Comparison of ENCODE assay signal across 20 cellular contexts in genomic region chr7:19970514-19970913, GRCh38.
DNase-seq lines count a peak whose midpoint lies in the region; ATAC-seq and TF ChIP-seq lines count a peak whose summit lies in the region.
"Had no signal": no experiment of that assay in that cellular context is flagged by ENCODE, and none has a peak within 500 bp of the region (broad histone marks: within the 10 kb centered on the region; RNA-seq: fewer than 3 reads in every experiment).

No MANE protein-coding gene starts in this region.

- BruUV-seq in MCF 10A (replicated peaks; lab: Mats Ljungman, UMichigan), result no TSS peak

- no peak for TF ChIP-seq CTCF in MCF 10A (IDR thresholded peaks at IDR 0.05; ENCODE audit: unreplicated experiment)
- TF ChIP-seq CTCF in breast epithelium (IDR thresholded peaks at IDR 0.05), result no peak
- TF ChIP-seq CTCF in WTC11 (IDR thresholded peaks at IDR 0.05), result no peak
- TF ChIP-seq CTCF in hepatocyte (IDR thresholded peaks at IDR 0.05; ENCODE audit: poor library complexity), result no peak
- TF ChIP-seq CTCF in type B pancreatic cell (conservative IDR thresholded peaks at IDR 0.05), result no peak

- no peak overlapping the region for H3K4me3 ChIP-seq in breast epithelium
- H3K4me3 ChIP-seq in hepatocyte, result no peak overlapping the region

- H3K9me2 ChIP-seq in hepatocyte (replicated peaks; ENCODE audit: insufficient read depth), result no peaks in the 10 kb centered on the region

- POLR2A ChIA-PET in MCF 10A (lab: Yijun Ruan, JAX) (interaction anchor here (0.7 kb wide), 1 partner anchor 169 kb away, joined by 3 read pairs; no protein-coding TSS in a partner anchor), WTC11 (lab: Charles Lee) (interaction anchor here (0.6 kb wide), 1 partner anchor 798 kb away, joined by 3 read pairs; no protein-coding TSS in a partner anchor)

- CTCF ChIA-PET in MCF 10A (lab: Yijun Ruan, JAX) (interaction anchor here (0.7 to 1.0 kb wide), 2 partner anchors 11 to 1105 kb away, joined by 3 to 4 read pairs; no protein-coding TSS in a partner anchor), WTC11 (lab: Charles Lee) (no interaction called here)

- H3K4me1 Mint-ChIP-seq in MCF 10A (ENCODE audit: insufficient read depth, unreplicated experiment) (peaks cover 12% of the 10 kb centered on the region), WTC11 (peaks cover 10% of the 10 kb centered on the region), type B pancreatic cell (ENCODE audit: unreplicated experiment) (peaks cover 5% of the 10 kb centered on the region)
- H3K4me1 Mint-ChIP-seq: CD4-positive, CD25-positive, alpha-beta regulatory T cell had no signal

- H3K9me3 ChIP-seq in breast epithelium, result no peaks in the 10 kb centered on the region
- H3K9me3 ChIP-seq in hepatocyte (ENCODE audit: low read depth), result no peaks in the 10 kb centered on the region
- H3K9me3 ChIP-seq: BE2C had no signal

- H3K27me3 Mint-ChIP-seq in MCF 10A (ENCODE audit: insufficient read depth, unreplicated experiment), result no peaks in the 10 kb centered on the region
- no peaks in the 10 kb centered on the region for H3K27me3 Mint-ChIP-seq in WTC11 (ENCODE audit: low read depth)
- no peaks in the 10 kb centered on the region for H3K27me3 Mint-ChIP-seq in type B pancreatic cell
- H3K27me3 Mint-ChIP-seq: CD4-positive, CD25-positive, alpha-beta regulatory T cell had no signal

- H2AFZ ChIP-seq in hepatocyte, result no peak overlapping the region

- H3K4me2 ChIP-seq in hepatocyte, result peak overlapping the region; percentile 4

- no peak for TF ChIP-seq POLR2A in breast epithelium (IDR thresholded peaks at IDR 0.05)

- H3K9me3 Mint-ChIP-seq in MCF 10A (ENCODE audit: unreplicated experiment), result no peaks in the 10 kb centered on the region
- H3K9me3 Mint-ChIP-seq in WTC11, result no peaks in the 10 kb centered on the region
- peaks cover 5% of the 10 kb centered on the region for H3K9me3 Mint-ChIP-seq in type B pancreatic cell
- H3K9me3 Mint-ChIP-seq: H9 had no signal

- H3K4me1 ChIP-seq in breast epithelium (no peaks in the 10 kb centered on the region), hepatocyte (ENCODE audit: insufficient read depth) (no peaks in the 10 kb centered on the region)
- H3K4me1 ChIP-seq: BE2C had no signal

- H3K36me3 Mint-ChIP-seq in MCF 10A (ENCODE audit: insufficient read depth, unreplicated experiment), result no peaks in the 10 kb centered on the region
- H3K36me3 Mint-ChIP-seq in WTC11, result peaks cover 4% of the 10 kb centered on the region
- no peaks in the 10 kb centered on the region for H3K36me3 Mint-ChIP-seq in type B pancreatic cell
- H3K36me3 Mint-ChIP-seq: CD4-positive, CD25-positive, alpha-beta regulatory T cell had no signal

- H3K79me2 ChIP-seq in hepatocyte, result no peaks in the 10 kb centered on the region

- H3K27me3 ChIP-seq in breast epithelium (no peaks in the 10 kb centered on the region), hepatocyte (no peaks in the 10 kb centered on the region)
- H3K27me3 ChIP-seq: BE2C had no signal

- intact Hi-C loops in MCF 10A (cut with micrococcal nuclease) (no loop called here), breast epithelium (cut with DNase I; ENCODE audit: low total_unique reads) (no loop called here)

- no peaks in the 10 kb centered on the region for H3K36me3 ChIP-seq in breast epithelium
- H3K36me3 ChIP-seq in hepatocyte (replicated peaks; ENCODE audit: insufficient read depth, low read depth), result no peaks in the 10 kb centered on the region
- H3K36me3 ChIP-seq: BE2C had no signal

- peak overlapping the region; percentile 17 for H3K27ac Mint-ChIP-seq in MCF 10A (ENCODE audit: low read depth, unreplicated experiment)
- H3K27ac Mint-ChIP-seq in WTC11, result peak overlapping the region; percentile 26
- peak overlapping the region; percentile 34 for H3K27ac Mint-ChIP-seq in type B pancreatic cell
- H3K27ac Mint-ChIP-seq: CD4-positive, CD25-positive, alpha-beta regulatory T cell had no signal

- no peaks in the 10 kb centered on the region for H4K20me1 ChIP-seq in hepatocyte (ENCODE audit: insufficient read depth, poor library complexity, severe bottlenecking)

- H3K27ac ChIP-seq in breast epithelium (no peak overlapping the region), hepatocyte (peak overlapping the region; percentile 53)
- H3K27ac ChIP-seq: HL-60, RWPE1 had no signal

- DNase-seq in MCF 10A (ENCODE audit: unreplicated experiment), result no peak
- no peak for DNase-seq in breast epithelium (ENCODE audit: low spot score in 2 of 2)
- no peak for DNase-seq in WTC11 (ENCODE audit: low spot score)
- no peak for DNase-seq in hepatocyte (ENCODE audit: low spot score)
- DNase-seq in type B pancreatic cell (ENCODE audit: extremely low spot score, unreplicated experiment), result no peak
- DNase-seq in stimulated activated CD4-positive, alpha-beta T cell treated with anti-CD3 and anti-CD28 coated beads, Interleukin-2, amount 100 ng/mL, for 24 hours, result no peak
- DNase-seq in NCI-H82 (lab: John Stamatoyannopoulos, UW), result no peak
- no peak for DNase-seq in NOMO-1 treated with dmso at 0.1 percent for 144 hours (lab: John Stamatoyannopoulos, UW; ENCODE audit: unreplicated experiment)
- DNase-seq: 8988T; BE2C; CD4-positive, CD25-positive, alpha-beta regulatory T cell; H9; IMR-90; Kasumi-1; NCI-H1092 treated with DMSO at 0.1 percent for 48 hours; NCI-H1694; NCI-H2081 treated with DMSO at 0.1 percent for 48 hours; NCI-H446 treated with DMSO at 0.1 percent for 48 hours had no signal

- no peak for ATAC-seq in WTC11

- H3K4me3 Mint-ChIP-seq in MCF 10A (ENCODE audit: unreplicated experiment) (no peak overlapping the region), WTC11 (no peak overlapping the region), type B pancreatic cell (peak overlapping the region; percentile 45)
- H3K4me3 Mint-ChIP-seq: CD4-positive, CD25-positive, alpha-beta regulatory T cell; H9 had no signal

TF ChIP-seq in WTC11, 78 proteins besides CTCF, POLR2A, EP300 and RAD21 (continues in another document):
- TF ChIP-seq KAT7 (CRISPR knock-in tag; IDR thresholded peaks at IDR 0.05; ENCODE audit: borderline replicate concordance) (no peak), SMAD4 (CRISPR knock-in tag; IDR thresholded peaks at IDR 0.05) (no peak), FOXP1 (CRISPR knock-in tag; IDR thresholded peaks at IDR 0.05; ENCODE audit: borderline replicate concordance) (no peak), MXD4 (CRISPR knock-in tag; IDR thresholded peaks at IDR 0.05; ENCODE audit: borderline replicate concordance) (no peak), ATF6 (CRISPR knock-in tag; IDR thresholded peaks at IDR 0.05) (no peak), TEAD4 (CRISPR knock-in tag; IDR thresholded peaks at IDR 0.05) (no peak), ZNF425 (CRISPR knock-in tag; conservative IDR thresholded peaks at IDR 0.05) (no peak), ZNF317 (CRISPR knock-in tag; IDR thresholded peaks at IDR 0.05; ENCODE audit: borderline replicate concordance, low read depth) (no peak), JAZF1 (CRISPR knock-in tag; IDR thresholded peaks at IDR 0.05) (no peak), ZNF232 (CRISPR knock-in tag; IDR thresholded peaks at IDR 0.05) (no peak), IRF1 (CRISPR knock-in tag; IDR thresholded peaks at IDR 0.05) (no peak), FOXK1 (CRISPR knock-in tag; IDR thresholded peaks at IDR 0.05) (no peak)
